In the genomic region with DNA sequence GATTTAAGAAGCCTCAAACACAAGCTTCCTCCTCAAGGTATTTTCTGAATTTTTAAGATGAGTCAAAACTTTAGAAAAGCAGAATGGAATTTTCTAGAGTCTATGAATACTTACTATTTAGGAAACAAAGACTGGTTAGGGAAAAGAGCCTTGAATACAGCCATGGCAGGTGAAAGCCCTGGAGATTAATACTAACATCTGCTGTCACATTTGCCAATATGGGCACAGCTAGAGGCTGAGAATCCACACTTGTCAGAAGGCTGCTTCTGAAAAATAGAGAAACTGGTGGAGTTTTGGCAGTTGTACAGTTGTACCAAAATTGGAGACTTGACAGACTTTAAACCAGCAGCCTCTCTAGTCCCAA, we compare ENCODE assay signal across 29 cellular contexts. TPM values are rescaled to one million over a fixed set of nuclear protein-coding genes. Genes with fewer than 3 reads are reported as not detected.
"Had no signal": no experiment of that assay in that cellular context is flagged by ENCODE, and none has a peak within 500 bp of the region (broad histone marks: within the 10 kb centered on the region; RNA-seq: fewer than 3 reads in every experiment).

No MANE protein-coding gene starts in this region.

- DNase-seq: activated CD4-positive, alpha-beta T cell treated with anti-CD3 and anti-CD28 coated beads for 4 hours; activated CD4-positive, alpha-beta T cell treated with anti-CD3 and anti-CD28 coated beads, Interleukin-2, amount 50 U/mL, for 4 hours; activated effector memory CD4-positive, alpha-beta T cell treated with Interleukin-2 at 50 U/mL for 16 hours; activated naive CD4-positive, alpha-beta T cell treated with Interleukin-2 at 50 U/mL for 16 hours; cerebellar nuclear complex; colonic mucosa; effector CD8-positive, alpha-beta T cell; esophagus squamous epithelium; foreskin melanocyte; left colon; lower lobe of right lung; naive thymus-derived CD8-positive, alpha-beta T cell; occipital lobe; psoas muscle; stimulated activated CD4-positive, alpha-beta T cell treated with anti-CD3 and anti-CD28 coated beads, Interleukin-1b, Interleukin-23, amount 100 ng/mL, for 48 hours; stimulated activated CD4-positive, alpha-beta T cell treated with anti-CD3 and anti-CD28 coated beads, Interleukin-4, amount 100 ng/mL, for 4 hours; stimulated activated CD8-positive, alpha-beta memory T cell treated with anti-CD3 and anti-CD28 coated beads, Interleukin-4, amount 100 ng/mL, for 48 hours; stimulated activated naive CD8-positive, alpha-beta T cell treated with anti-CD3 and anti-CD28 coated beads, Interleukin-15, amount 100 ng/mL, for 72 hours; tibial artery had no signal

- H3K4me2 ChIP-seq: neural progenitor cell, smooth muscle cell had no signal

- H3K4me3 Mint-ChIP-seq: activated naive CD8-positive, alpha-beta T cell; naive thymus-derived CD8-positive, alpha-beta T cell; neural progenitor cell; stimulated activated memory B cell treated with anti-CD40 and anti-IgM and Interleukin-4, amounts not matched to agents 10 μg/mL and 1 μg/mL and 100 μg/mL, for 72 hours; stimulated activated naive CD8-positive, alpha-beta T cell treated with anti-CD3 and anti-CD28 coated beads, Interleukin-15, amount 100 ng/mL, for 72 hours had no signal

- H3K36me3 ChIP-seq: colonic mucosa, esophagus squamous epithelium, lower lobe of right lung, neural progenitor cell, tibial artery had no signal

- H3K36me3 Mint-ChIP-seq: activated naive CD8-positive, alpha-beta T cell; neural progenitor cell; stimulated activated memory B cell treated with anti-CD40 and anti-IgM and Interleukin-4, amounts not matched to agents 10 μg/mL and 1 μg/mL and 100 μg/mL, for 72 hours had no signal

- ATAC-seq: left colon; naive thymus-derived CD8-positive, alpha-beta T cell; psoas muscle; stimulated activated memory B cell treated with anti-CD40 and anti-IgM and Interleukin-4, amounts not matched to agents 10 μg/mL and 1 μg/mL and 100 μg/mL, for 72 hours; stimulated activated naive CD8-positive, alpha-beta T cell treated with anti-CD3 and anti-CD28 coated beads, Interleukin-15, amount 100 ng/mL, for 72 hours had no signal

- H3K27me3 ChIP-seq: colonic mucosa, neural progenitor cell, tibial artery had no signal

- H3K9me3 ChIP-seq: colonic mucosa, psoas muscle had no signal

- H3K27ac ChIP-seq: colonic mucosa, epithelial cell of prostate, esophagus squamous epithelium, lower lobe of right lung, neural progenitor cell, parathyroid adenoma, psoas muscle, tibial artery had no signal

- H3K4me3 ChIP-seq: colonic mucosa, esophagus squamous epithelium, lower lobe of right lung, neural progenitor cell, psoas muscle, smooth muscle cell, tibial artery had no signal

- H3K4me1 Mint-ChIP-seq: naive thymus-derived CD8-positive, alpha-beta T cell; stimulated activated memory B cell treated with anti-CD40 and anti-IgM and Interleukin-4, amounts not matched to agents 10 μg/mL and 1 μg/mL and 100 μg/mL, for 72 hours; stimulated activated naive CD8-positive, alpha-beta T cell treated with anti-CD3 and anti-CD28 coated beads, Interleukin-15, amount 100 ng/mL, for 72 hours had no signal

- FAIRE-seq: bronchial epithelial cell, endometrium, islet of Langerhans had no signal

- H3K4me1 ChIP-seq: colonic mucosa, esophagus squamous epithelium, neural progenitor cell, parathyroid adenoma, psoas muscle had no signal

- H3K27ac Mint-ChIP-seq: activated naive CD8-positive, alpha-beta T cell; neural progenitor cell; stimulated activated memory B cell treated with anti-CD40 and anti-IgM and Interleukin-4, amounts not matched to agents 10 μg/mL and 1 μg/mL and 100 μg/mL, for 72 hours; stimulated activated naive CD8-positive, alpha-beta T cell treated with anti-CD3 and anti-CD28 coated beads, Interleukin-15, amount 100 ng/mL, for 72 hours had no signal

RNA-seq across cellular contexts. Expression of gene CNNM1, which starts 24.3 kb away (rescaled TPM):
- total RNA-seq: bronchial epithelial cell, dermis microvascular lymphatic vessel endothelial cell, psoas muscle had no signal
- polyA plus RNA-seq: smooth muscle cell had no signal
